23 cellular contexts compared by ENCODE assay signal in the genomic region with DNA sequence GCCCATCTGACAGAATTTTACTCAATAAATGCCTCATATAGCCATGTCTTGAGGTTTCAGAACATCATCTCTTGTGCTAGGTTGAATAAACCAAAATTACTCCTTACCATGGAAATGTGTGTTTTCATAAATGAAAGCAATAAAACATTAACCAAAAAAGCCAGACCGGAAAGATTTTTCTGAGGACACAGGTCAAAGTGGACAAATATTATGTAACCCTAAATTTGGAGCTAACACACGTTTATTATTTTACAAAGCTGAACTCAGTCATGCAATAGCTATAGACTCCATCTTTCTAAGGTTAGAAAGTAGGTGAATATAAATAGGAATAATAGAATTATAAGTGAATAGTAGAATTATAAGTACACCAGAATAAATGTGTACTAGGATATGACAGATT.
"Had no signal": no experiment of that assay in that cellular context is flagged by ENCODE, and none has a peak within 500 bp of the region (broad histone marks: within the 10 kb centered on the region; RNA-seq: fewer than 3 reads in every experiment).

No MANE protein-coding gene starts in this region.

- H3K9me3 Mint-ChIP-seq: dendritic cell treated with granulocyte-macrophage colony-stimulating factor and Interleukin-4, amounts not matched to agents 40 ng/mL and 50 ng/mL, for 4 days; endodermal cell had no signal

- H3K4me3 ChIP-seq: colonic mucosa, esophagus squamous epithelium, gastrocnemius medialis, heart right ventricle, left ventricle myocardium inferior, lower lobe of right lung had no signal

- H3K27me3 Mint-ChIP-seq: dendritic cell treated with granulocyte-macrophage colony-stimulating factor and Interleukin-4, amounts not matched to agents 40 ng/mL and 50 ng/mL, for 4 days; effector memory CD8-positive, alpha-beta T cell had no signal

- H3K27ac ChIP-seq: colonic mucosa, epithelial cell of prostate, esophagus squamous epithelium, gastrocnemius medialis, heart right ventricle, left ventricle myocardium inferior, lower lobe of right lung had no signal

- H3K27ac Mint-ChIP-seq: dendritic cell treated with granulocyte-macrophage colony-stimulating factor and Interleukin-4, amounts not matched to agents 40 ng/mL and 50 ng/mL, for 4 days; effector memory CD8-positive, alpha-beta T cell; endodermal cell had no signal

- FAIRE-seq: endometrium, islet of Langerhans, keratinocyte had no signal

- H3K4me3 Mint-ChIP-seq: dendritic cell treated with granulocyte-macrophage colony-stimulating factor and Interleukin-4, amounts not matched to agents 40 ng/mL and 50 ng/mL, for 4 days; effector memory CD8-positive, alpha-beta T cell; endodermal cell had no signal

- H3K36me3 ChIP-seq: colonic mucosa, esophagus squamous epithelium, gastrocnemius medialis, heart right ventricle, left ventricle myocardium inferior, lower lobe of right lung had no signal

- H3K9me3 ChIP-seq: colonic mucosa, esophagus squamous epithelium, gastrocnemius medialis, heart right ventricle, left ventricle myocardium inferior, lower lobe of right lung had no signal

- H3K4me1 ChIP-seq: colonic mucosa, esophagus squamous epithelium, gastrocnemius medialis, heart right ventricle, left ventricle myocardium inferior, lower lobe of right lung had no signal

- DNase-seq: colonic mucosa; cortex of kidney; effector CD8-positive, alpha-beta T cell; effector memory CD8-positive, alpha-beta T cell; endodermal cell; erythroblast; esophagus squamous epithelium; foreskin fibroblast; foreskin melanocyte; gastrocnemius medialis; glutamatergic neuron; heart right ventricle; hippocampal formation; left cardiac atrium; left ventricle myocardium inferior; lower lobe of right lung; midbrain had no signal

- H3K27me3 ChIP-seq: colonic mucosa, esophagus squamous epithelium, gastrocnemius medialis, heart right ventricle had no signal

- ATAC-seq: effector memory CD8-positive, alpha-beta T cell; esophagus mucosa; gastrocnemius medialis; heart right ventricle; left cardiac atrium; lower lobe of right lung had no signal
